ENCODE assay signal across 26 cellular contexts in the genomic region with DNA sequence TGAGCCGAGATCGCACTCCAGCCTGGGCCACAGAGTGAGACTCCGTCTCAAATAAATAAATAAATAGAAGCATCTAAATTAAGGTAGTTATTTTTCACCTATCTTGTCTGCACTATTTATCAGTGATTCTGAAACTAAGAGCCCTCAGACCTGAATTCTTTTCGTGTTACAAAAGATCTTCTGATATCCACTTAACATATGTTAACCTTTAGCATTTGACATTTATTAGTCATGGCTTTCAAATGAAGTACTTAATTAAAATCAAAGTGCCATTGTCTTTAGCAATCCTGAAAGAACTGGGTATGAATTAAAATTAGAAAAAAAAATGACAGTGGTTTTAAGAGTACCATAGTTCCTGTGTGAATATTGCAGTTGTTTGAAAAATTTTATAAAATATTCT.
"Had no signal": no experiment of that assay in that cellular context is flagged by ENCODE, and none has a peak within 500 bp of the region (broad histone marks: within the 10 kb centered on the region; RNA-seq: fewer than 3 reads in every experiment).

No MANE protein-coding gene starts in this region.

- H3K4me3 Mint-ChIP-seq: dendritic cell treated with granulocyte-macrophage colony-stimulating factor and Interleukin-4, amounts not matched to agents 40 ng/mL and 50 ng/mL, for 4 days; effector memory CD8-positive, alpha-beta T cell; endodermal cell had no signal

- ATAC-seq: effector memory CD8-positive, alpha-beta T cell; esophagus mucosa; foreskin keratinocyte; gastrocnemius medialis; gastroesophageal sphincter; heart left ventricle; heart right ventricle had no signal

- H3K27ac Mint-ChIP-seq: dendritic cell treated with granulocyte-macrophage colony-stimulating factor and Interleukin-4, amounts not matched to agents 40 ng/mL and 50 ng/mL, for 4 days; effector memory CD8-positive, alpha-beta T cell; endodermal cell had no signal

- H3K27ac ChIP-seq: colonic mucosa, coronary artery, dorsolateral prefrontal cortex, epithelial cell of prostate, esophagus muscularis mucosa, esophagus squamous epithelium, foreskin keratinocyte, gastrocnemius medialis, gastroesophageal sphincter, heart left ventricle, heart right ventricle had no signal

- H3K9me3 ChIP-seq: colonic mucosa had no signal

- H3K27me3 ChIP-seq: colonic mucosa, dorsolateral prefrontal cortex, esophagus squamous epithelium, foreskin keratinocyte, gastrocnemius medialis, gastroesophageal sphincter, heart left ventricle, heart right ventricle had no signal

- FAIRE-seq: colon, endothelial cell of umbilical vein had no signal

- DNase-seq: colonic mucosa; cortex of kidney; dermis blood vessel endothelial cell; dorsolateral prefrontal cortex; effector CD4-positive, alpha-beta T cell; effector CD8-positive, alpha-beta T cell; effector memory CD4-positive, alpha-beta T cell; effector memory CD8-positive, alpha-beta T cell; endodermal cell; erythroblast; esophagus squamous epithelium; foreskin fibroblast; foreskin keratinocyte; gastrocnemius medialis; glutamatergic neuron; head of caudate nucleus; heart left ventricle; heart right ventricle had no signal
